9 cellular contexts compared by ENCODE assay signal in genomic region chr6:138682722-138683521, GRCh38.
DNase-seq lines count a peak whose midpoint lies in the region; TF ChIP-seq lines count a peak whose summit lies in the region.
"Had no signal": no experiment of that assay in that cellular context is flagged by ENCODE, and none has a peak within 500 bp of the region (broad histone marks: within the 10 kb centered on the region; RNA-seq: fewer than 3 reads in every experiment).

No MANE protein-coding gene starts in this region.

- H3K9me3 ChIP-seq in PC-9 (ENCODE audit: insufficient read depth, low read depth): no peaks in the 10 kb centered on the region
- no peaks in the 10 kb centered on the region for H3K9me3 ChIP-seq in parathyroid adenoma (ENCODE audit: control insufficient read depth, low read length)
- no peaks in the 10 kb centered on the region for H3K9me3 ChIP-seq in effector memory CD4-positive, alpha-beta T cell (ENCODE audit: control insufficient read depth, low read length)

- H3K4me2 ChIP-seq in PC-9: peak overlapping the region; percentile 85
- H3K4me2 ChIP-seq in parathyroid adenoma (ENCODE audit: low read length): no peak overlapping the region

- H3K79me2 ChIP-seq in PC-9 (ENCODE audit: low read depth) (peaks cover 99% of the 10 kb centered on the region), parathyroid adenoma (no peaks in the 10 kb centered on the region)

- BruUV-seq in PC-9 (replicated peaks; lab: Mats Ljungman, UMichigan): TSS peak; percentile 91

- peak overlapping the region; percentile 80 for H2AFZ ChIP-seq in PC-9
- H2AFZ ChIP-seq in parathyroid adenoma: peak overlapping the region; percentile 36

- peak overlapping the region; percentile 50; the same call in 1 of the 2 replicates for H3K4me3 ChIP-seq in PC-9
- H3K4me3 ChIP-seq in epithelial cell of esophagus (ENCODE audit: low read length): no peak overlapping the region
- H3K4me3 ChIP-seq in parathyroid adenoma (ENCODE audit: low read depth, low read length): no peak overlapping the region
- H3K4me3 ChIP-seq in effector memory CD4-positive, alpha-beta T cell (ENCODE audit: insufficient read depth, low read depth, low read length, poor library complexity, severe bottlenecking): no peak overlapping the region

- no peaks in the 10 kb centered on the region for H3K36me3 ChIP-seq in PC-9 (ENCODE audit: low read depth)
- no peaks in the 10 kb centered on the region for H3K36me3 ChIP-seq in parathyroid adenoma (ENCODE audit: control insufficient read depth, insufficient read depth, low read length)
- no peaks in the 10 kb centered on the region for H3K36me3 ChIP-seq in effector memory CD4-positive, alpha-beta T cell (ENCODE audit: control insufficient read depth, insufficient read depth, low read length)

- peaks cover 11% of the 10 kb centered on the region for H3F3A ChIP-seq in PC-9 (ENCODE audit: insufficient read depth, low read depth)

- no peak overlapping the region for H3K9ac ChIP-seq in parathyroid adenoma

- TF ChIP-seq CTCF in PC-9 (conservative IDR thresholded peaks at IDR 0.05): no peak
- TF ChIP-seq CTCF in epithelial cell of esophagus (IDR thresholded peaks at IDR 0.05; ENCODE audit: insufficient read depth, low read depth, low read length, missing control alignments): no peak
- no peak for TF ChIP-seq CTCF in parathyroid adenoma (IDR thresholded peaks at IDR 0.05)

- no peaks in the 10 kb centered on the region for H3K27me3 ChIP-seq in PC-9 (ENCODE audit: insufficient read depth, low read depth)
- no peaks in the 10 kb centered on the region for H3K27me3 ChIP-seq in parathyroid adenoma (ENCODE audit: control insufficient read depth, insufficient read depth, low read length)
- H3K27me3 ChIP-seq in effector memory CD4-positive, alpha-beta T cell (replicated peaks; ENCODE audit: control insufficient read depth, insufficient read depth, low read length, poor library complexity, severe bottlenecking): no peaks in the 10 kb centered on the region

- H3K27me3 Mint-ChIP-seq in activated naive CD8-positive, alpha-beta T cell treated with anti-CD3 and anti-CD28 coated beads for 36 hours: peaks cover 4% of the 10 kb centered on the region
- H3K27me3 Mint-ChIP-seq: activated CD4-positive, alpha-beta T cell treated with anti-CD3 and anti-CD28 coated beads for 36 hours had no signal

- H3K9me2 ChIP-seq in PC-9 (ENCODE audit: insufficient read depth): no peaks in the 10 kb centered on the region

- no peak overlapping the region for H3K27ac Mint-ChIP-seq in activated naive CD8-positive, alpha-beta T cell treated with anti-CD3 and anti-CD28 coated beads for 36 hours
- H3K27ac Mint-ChIP-seq: activated CD4-positive, alpha-beta T cell treated with anti-CD3 and anti-CD28 coated beads for 36 hours had no signal

- peaks cover 37% of the 10 kb centered on the region for H3K4me1 ChIP-seq in PC-9 (replicated peaks; ENCODE audit: insufficient read depth)
- H3K4me1 ChIP-seq in parathyroid adenoma: no peaks in the 10 kb centered on the region
- H3K4me1 ChIP-seq in effector memory CD4-positive, alpha-beta T cell (ENCODE audit: control insufficient read depth, insufficient read depth, low read length, poor library complexity, severe bottlenecking): no peaks in the 10 kb centered on the region

- H3K27ac ChIP-seq in PC-9 (peak overlapping the region; percentile 68), parathyroid adenoma (no peak overlapping the region)
- no peak overlapping the region for H3K27ac ChIP-seq in effector memory CD4-positive, alpha-beta T cell (ENCODE audit: insufficient read depth, low read length, poor library complexity, severe bottlenecking)

- no peaks in the 10 kb centered on the region for H3K36me3 Mint-ChIP-seq in activated naive CD8-positive, alpha-beta T cell treated with anti-CD3 and anti-CD28 coated beads for 36 hours

- no peaks in the 10 kb centered on the region for H4K20me1 ChIP-seq in PC-9 (ENCODE audit: insufficient read depth)

- no peak overlapping the region for H3K4me3 Mint-ChIP-seq in activated naive CD8-positive, alpha-beta T cell treated with anti-CD3 and anti-CD28 coated beads for 36 hours
- H3K4me3 Mint-ChIP-seq: activated CD4-positive, alpha-beta T cell treated with anti-CD3 and anti-CD28 coated beads for 36 hours had no signal

- POLR2A ChIA-PET in PC-9 (lab: Charles Lee; ENCODE audit: unreplicated experiment): interaction anchor here (0.5 to 0.7 kb wide), 3 partner anchors 9 to 189 kb away, joined by 3 to 5 read pairs (median 4); no protein-coding TSS in a partner anchor

- H3K4me1 Mint-ChIP-seq in activated naive CD8-positive, alpha-beta T cell treated with anti-CD3 and anti-CD28 coated beads for 36 hours: no peaks in the 10 kb centered on the region
- H3K4me1 Mint-ChIP-seq: activated CD4-positive, alpha-beta T cell treated with anti-CD3 and anti-CD28 coated beads for 36 hours had no signal

- no peaks in the 10 kb centered on the region for H3K9me3 Mint-ChIP-seq in activated naive CD8-positive, alpha-beta T cell treated with anti-CD3 and anti-CD28 coated beads for 36 hours

- CTCF ChIA-PET in PC-9 (lab: Charles Lee): no interaction called here

- peak; percentile 55 for DNase-seq in H4 (ENCODE audit: low spot score)
- peak; percentile 65 to 88 for DNase-seq in PC-9
- peak; percentile 96 for DNase-seq in epithelial cell of esophagus (ENCODE audit: low read depth)
- DNase-seq in effector memory CD4-positive, alpha-beta T cell: no peak
- DNase-seq in NCI-H146 (lab: John Stamatoyannopoulos, UW): no peak
- DNase-seq in central memory CD4-positive, alpha-beta T cell: no peak
- no peak for DNase-seq in activated naive CD8-positive, alpha-beta T cell treated with anti-CD3 and anti-CD28 coated beads for 36 hours
- DNase-seq: activated CD4-positive, alpha-beta T cell treated with anti-CD3 and anti-CD28 coated beads for 36 hours had no signal

- intact Hi-C loops in PC-9 (cut with micrococcal nuclease; ENCODE audit: unreplicated experiment): no loop called here

Comparison
In these comparisons a context has a peak if more than half of its experiments do, and no peak if none do; other contexts are left out.
1. DNase-seq: peak in H4 (single experiment), PC-9 (2 of 2) and epithelial cell of esophagus (single experiment); none in effector memory CD4-positive, alpha-beta T cell (0 of 3), NCI-H146 (single experiment), central memory CD4-positive, alpha-beta T cell (single experiment) and activated naive CD8-positive, alpha-beta T cell treated with anti-CD3 and anti-CD28 coated beads for 36 hours (single experiment).